7 cellular contexts compared by ENCODE assay signal in the genomic region with DNA sequence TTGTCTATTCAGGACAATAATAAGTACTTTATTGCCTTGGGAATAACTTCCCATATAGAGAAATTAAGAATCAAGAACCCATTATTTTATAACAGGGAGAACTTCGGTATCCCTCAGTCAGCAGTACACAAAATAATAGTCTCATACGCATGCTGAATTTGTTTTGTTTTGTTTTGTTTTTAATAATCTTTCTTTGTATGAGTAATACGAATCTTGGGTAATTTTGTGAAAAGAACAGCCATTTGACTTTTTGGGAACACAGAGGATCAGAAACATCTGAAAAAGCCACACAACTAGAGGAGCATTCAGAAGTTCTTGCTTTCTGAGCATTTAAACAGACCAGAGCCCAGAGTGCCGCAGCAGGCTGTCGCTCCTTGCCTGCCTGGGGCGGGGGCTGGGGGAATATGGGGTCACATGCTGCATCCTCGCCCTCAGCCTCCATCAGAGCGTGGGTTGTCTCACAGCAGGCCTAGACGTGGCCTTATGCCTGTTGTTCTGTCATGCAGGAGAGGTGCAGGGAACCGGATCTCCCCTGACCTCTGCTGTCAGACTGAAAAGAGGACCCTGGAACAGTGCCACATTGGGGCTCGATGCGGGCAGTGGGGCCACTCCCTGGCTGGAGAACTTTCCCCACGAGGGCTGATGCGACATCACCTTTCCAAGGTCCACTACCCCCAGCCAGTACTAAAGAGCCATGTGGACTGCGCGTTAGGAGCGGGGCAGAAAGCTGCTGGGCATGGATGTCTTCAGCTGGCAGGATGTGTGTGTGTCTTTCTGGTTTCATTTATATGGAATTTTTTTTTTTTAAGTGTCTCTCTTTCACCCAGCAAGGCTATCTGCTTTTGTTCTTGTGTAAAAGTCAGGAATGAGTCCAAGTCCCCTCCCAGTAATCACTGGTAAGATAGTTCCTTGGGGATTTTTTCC.
DNase-seq lines count a peak whose midpoint lies in the region; ATAC-seq and TF ChIP-seq lines count a peak whose summit lies in the region.

No MANE protein-coding gene starts in this region.

- H2AK9ac ChIP-seq in IMR-90 (replicated peaks; ENCODE audit: low read depth, low read length, poor library complexity) = peak overlapping the region; percentile 38

- H3K27ac ChIP-seq in IMR-90 (ENCODE audit: insufficient read depth, low read length) = peak overlapping the region; percentile 3; the same call in 1 of the 2 replicates
- H3K27ac ChIP-seq in esophagus squamous epithelium = peak overlapping the region; percentile 48 to 89 (median 72)

- CTCF ChIA-PET in IMR-90 (lab: Yijun Ruan, JAX) = no interaction called here

- H3K9me3 ChIP-seq in IMR-90 (ENCODE audit: control insufficient read depth, insufficient read depth, low read length) (no peaks in the 10 kb centered on the region), esophagus squamous epithelium (no peaks in the 10 kb centered on the region), skeletal muscle satellite cell (replicated peaks; ENCODE audit: low read length) (no peaks in the 10 kb centered on the region)

- DNase-seq in IMR-90 (no peak), esophagus squamous epithelium (lab: John Stamatoyannopoulos, UW) (no peak), ecto neural progenitor cell (ENCODE audit: low spot score) (no peak)
- no peak for DNase-seq in effector memory CD8-positive, alpha-beta T cell

- no peaks in the 10 kb centered on the region for H3K27me3 ChIP-seq in IMR-90 (ENCODE audit: control insufficient read depth, insufficient read depth, low read length)
- no peaks in the 10 kb centered on the region for H3K27me3 ChIP-seq in esophagus squamous epithelium
- H3K27me3 ChIP-seq in skeletal muscle satellite cell (ENCODE audit: control insufficient read depth, insufficient read depth, low read length) = no peaks in the 10 kb centered on the region

- H3K4me3 ChIP-seq in IMR-90 (ENCODE audit: insufficient read depth, low read depth, low read length) (no peak overlapping the region), esophagus squamous epithelium (no peak overlapping the region), skeletal muscle satellite cell (ENCODE audit: low read length) (peak overlapping the region; percentile 51)

- H2BK15ac ChIP-seq in IMR-90 (ENCODE audit: low read depth, low read length) = no peak overlapping the region

- H3K9me1 ChIP-seq in IMR-90 (ENCODE audit: insufficient read depth, low read length) = peaks cover 35% of the 10 kb centered on the region

- H3K4ac ChIP-seq in IMR-90 (ENCODE audit: low read depth, low read length) = peak overlapping the region; percentile 39; the same call in 1 of the 2 replicates

- no peak overlapping the region for H4K91ac ChIP-seq in IMR-90 (ENCODE audit: insufficient read depth, low read depth, low read length)

- TF ChIP-seq CTCF in IMR-90 (conservative IDR thresholded peaks at IDR 0.05; ENCODE audit: low read depth, low read length) (no peak), esophagus squamous epithelium (IDR thresholded peaks at IDR 0.05) (no peak)

- peaks cover 90% of the 10 kb centered on the region for H4K20me1 ChIP-seq in IMR-90 (ENCODE audit: insufficient read depth, low read length)

- peak overlapping the region; percentile 16 for H2BK5ac ChIP-seq in IMR-90 (ENCODE audit: low read depth, low read length, poor library complexity, severe bottlenecking)

- no TSS peak for BruUV-seq in IMR-90 (replicated peaks; lab: Mats Ljungman, UMichigan)

- dilution Hi-C loops in IMR-90 (cut with HindIII; ENCODE audit: low sequenced_read_pairs, unreplicated experiment) = no loop called here

- H2AK5ac ChIP-seq in IMR-90 (ENCODE audit: low read depth, low read length) = no peak overlapping the region

- peaks cover 3% of the 10 kb centered on the region for H3K36me3 Mint-ChIP-seq in effector memory CD8-positive, alpha-beta T cell (ENCODE audit: insufficient read depth)

- H3K4me1 ChIP-seq in IMR-90 (ENCODE audit: control insufficient read depth, insufficient read depth, low read length) = peaks cover 42% of the 10 kb centered on the region
- peaks cover 3 to 60% (median 29%) of the 10 kb centered on the region in 3 donors for H3K4me1 ChIP-seq in esophagus squamous epithelium
- peaks cover 100% of the 10 kb centered on the region for H3K4me1 ChIP-seq in skeletal muscle satellite cell (ENCODE audit: control insufficient read depth, insufficient read depth, low read length)

- H3K9me3 Mint-ChIP-seq in effector memory CD8-positive, alpha-beta T cell = no peaks in the 10 kb centered on the region

- TF ChIP-seq POLR2A in IMR-90 (IDR thresholded peaks at IDR 0.05; ENCODE audit: low read depth, low read length) (no peak), esophagus squamous epithelium (IDR thresholded peaks at IDR 0.05) (no peak)

- ATAC-seq in GM21526 (IDR thresholded peaks at IDR 0.05; ENCODE audit: low FRiP score, unreplicated experiment) (peak; percentile 69), IMR-90 (ENCODE audit: low read depth) (no peak), GM18907 (IDR thresholded peaks at IDR 0.05; ENCODE audit: unreplicated experiment) (no peak)
- no peak for ATAC-seq in effector memory CD8-positive, alpha-beta T cell (replicated peaks)

- H3K14ac ChIP-seq in IMR-90 (replicated peaks; ENCODE audit: low read depth, low read length) = peak overlapping the region; percentile 65

- H3K9ac ChIP-seq in IMR-90 (ENCODE audit: low read depth, low read length) (no peak overlapping the region), skeletal muscle satellite cell (ENCODE audit: low read depth, low read length) (peak overlapping the region; percentile 75)

- H3K27me3 Mint-ChIP-seq in effector memory CD8-positive, alpha-beta T cell = peaks cover 0 to 7% of the 10 kb centered on the region in 2 donors

- H3K4me1 Mint-ChIP-seq in effector memory CD8-positive, alpha-beta T cell (ENCODE audit: low read depth in 2 of 2) = peaks cover 3 to 6% of the 10 kb centered on the region in 2 donors

- no peak overlapping the region for H3K56ac ChIP-seq in IMR-90 (ENCODE audit: extremely low read depth, insufficient read depth, low read length)

- H4K5ac ChIP-seq in IMR-90 (ENCODE audit: low read depth, low read length) = no peak overlapping the region

- 80% methylated on average over 1 of the region's 17 CpGs; no CpG with 5 or more reads in 1 of the 2 experiments for WGBS in IMR-90 (ENCODE audit: extremely low coverage in 2 of 2, insufficient read length in 1 of 2), 2 experiments
- 70 to 85% methylated on average over 11 to 12 of the region's 17 CpGs for WGBS in esophagus squamous epithelium, 2 donors

- no peak overlapping the region for H2BK20ac ChIP-seq in IMR-90 (ENCODE audit: low read depth, low read length)

- no peak overlapping the region for H2BK120ac ChIP-seq in IMR-90 (ENCODE audit: low read depth, low read length)

- H3K4me2 ChIP-seq in IMR-90 (ENCODE audit: low read depth, low read length) (no peak overlapping the region), skeletal muscle satellite cell (ENCODE audit: low read length) (peak overlapping the region; percentile 70)

- no peak overlapping the region for H3K4me3 Mint-ChIP-seq in effector memory CD8-positive, alpha-beta T cell

- POLR2A ChIA-PET in IMR-90 (lab: Charles Lee; ENCODE audit: unreplicated experiment) = no interaction called here

- intact Hi-C loops in IMR-90 (cut with micrococcal nuclease) (no loop called here), esophagus squamous epithelium (cut with DNase I) (no loop called here)

- TF ChIP-seq RAD21 in IMR-90 (IDR thresholded peaks at IDR 0.05; ENCODE audit: low read length) = no peak

- in situ Hi-C loops in IMR-90 (cut with MboI; ENCODE audit: low sequenced_read_pairs) = no loop called here

- no peak overlapping the region for H2AFZ ChIP-seq in IMR-90 (replicated peaks; ENCODE audit: low read length, poor library complexity)

- H4K8ac ChIP-seq in IMR-90 (ENCODE audit: low read depth in 2 of 2, low read length in 2 of 2) = peak overlapping the region in 1 of 2 experiments; percentile 45; a peak in 2 of 4 replicates

- no peak overlapping the region for H3K18ac ChIP-seq in IMR-90 (ENCODE audit: low read depth, low read length)

- H3K23ac ChIP-seq in IMR-90 (ENCODE audit: low read depth, low read length) = peak overlapping the region; percentile 43; the same call in 1 of the 2 replicates

- H3K36me3 ChIP-seq in IMR-90 (ENCODE audit: control insufficient read depth, insufficient read depth, low read length) (peaks cover 22% of the 10 kb centered on the region), esophagus squamous epithelium (peaks cover 0 to 6% (median 0%) of the 10 kb centered on the region in 3 donors), skeletal muscle satellite cell (ENCODE audit: insufficient read depth, low read length) (peaks cover 65% of the 10 kb centered on the region)

- peak overlapping the region in 1 of 2 donors; percentile 25 for H3K27ac Mint-ChIP-seq in effector memory CD8-positive, alpha-beta T cell

- H3K79me1 ChIP-seq in IMR-90 (ENCODE audit: low read depth in 1 of 2, low read length in 2 of 2) = peaks cover 19 to 86% of the 10 kb centered on the region in 2 experiments

TF ChIP-seq in IMR-90, 13 proteins besides CTCF, POLR2A, EP300 and RAD21:
- TF ChIP-seq, protein P1, sequence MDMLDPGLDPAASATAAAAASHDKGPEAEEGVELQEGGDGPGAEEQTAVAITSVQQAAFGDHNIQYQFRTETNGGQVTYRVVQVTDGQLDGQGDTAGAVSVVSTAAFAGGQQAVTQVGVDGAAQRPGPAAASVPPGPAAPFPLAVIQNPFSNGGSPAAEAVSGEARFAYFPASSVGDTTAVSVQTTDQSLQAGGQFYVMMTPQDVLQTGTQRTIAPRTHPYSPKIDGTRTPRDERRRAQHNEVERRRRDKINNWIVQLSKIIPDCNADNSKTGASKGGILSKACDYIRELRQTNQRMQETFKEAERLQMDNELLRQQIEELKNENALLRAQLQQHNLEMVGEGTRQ (IDR thresholded peaks at IDR 0.05; ENCODE audit: low read depth, low read length) = peak; percentile 31; the same call in 1 of the 2 replicates
- no peak for TF ChIP-seq BHLHE40 (IDR thresholded peaks at IDR 0.05; ENCODE audit: low read depth, low read length)
- TF ChIP-seq SMC3 (IDR thresholded peaks at IDR 0.05; ENCODE audit: low read depth, low read length) = no peak
